9 cellular contexts compared by ENCODE assay signal in the genomic region with DNA sequence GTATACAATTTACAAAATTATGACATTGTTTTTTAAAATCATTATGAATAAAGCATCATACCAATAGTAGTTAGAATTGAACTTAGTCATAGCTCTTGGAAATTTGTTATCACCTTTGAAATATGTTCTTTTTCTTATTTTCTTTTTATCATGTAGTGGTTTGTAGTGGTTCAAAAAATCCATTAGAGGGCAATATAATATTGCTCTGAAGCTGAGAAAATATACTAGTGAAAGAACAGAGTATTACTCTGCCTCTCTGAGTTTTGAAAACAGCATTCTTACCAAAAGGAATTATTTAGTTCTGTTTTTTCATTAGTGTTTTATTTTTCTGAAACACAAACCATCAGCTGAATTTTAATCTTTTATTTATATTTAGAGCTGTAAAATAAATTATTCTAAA.
DNase-seq lines count a peak whose midpoint lies in the region; ATAC-seq and TF ChIP-seq lines count a peak whose summit lies in the region.
"Had no signal": no experiment of that assay in that cellular context is flagged by ENCODE, and none has a peak within 500 bp of the region (broad histone marks: within the 10 kb centered on the region; RNA-seq: fewer than 3 reads in every experiment).

No MANE protein-coding gene starts in this region.

- no peaks in the 10 kb centered on the region for H3K36me3 ChIP-seq in ascending aorta

- DNase-seq in GM10266 (ENCODE audit: extremely low spot score) = no peak
- peak; percentile 5 for DNase-seq in LHCN-M2 (ENCODE audit: low read depth)
- no peak for DNase-seq in ascending aorta (ENCODE audit: low spot score in 2 of 2)
- peak; percentile 2 for DNase-seq in myocyte (ENCODE audit: low read depth)
- no peak for DNase-seq in NCI-H345 treated with DMSO at 0.1 percent for 48 hours (lab: John Stamatoyannopoulos, UW; ENCODE audit: unreplicated experiment)
- DNase-seq: activated CD4-positive, CD25-positive, alpha-beta regulatory T cell had no signal

- intact Hi-C loops in ascending aorta (cut with DNase I) = no loop called here

- peak; percentile 25 for TF ChIP-seq CTCF in GM10266 (IDR thresholded peaks at IDR 0.05; ENCODE audit: control insufficient read depth, insufficient read depth, low read depth, missing control alignments)
- peak; percentile 10 to 59 (median 11) for TF ChIP-seq CTCF in ascending aorta (IDR thresholded peaks at IDR 0.05)

- H3K27me3 ChIP-seq in ascending aorta = no peaks in the 10 kb centered on the region

- no peaks in the 10 kb centered on the region for H3K9me3 ChIP-seq in ascending aorta

- no peak overlapping the region for H3K4me3 ChIP-seq in ascending aorta

- no peak overlapping the region for H3K27ac ChIP-seq in ascending aorta

- no peak for ATAC-seq in GM21360 (IDR thresholded peaks at IDR 0.05; ENCODE audit: unreplicated experiment)
- ATAC-seq in GM18909 (IDR thresholded peaks at IDR 0.05; ENCODE audit: poor library complexity, unreplicated experiment) = no peak
- no peak for ATAC-seq in GM21576 (IDR thresholded peaks at IDR 0.05; ENCODE audit: unreplicated experiment)

- no peaks in the 10 kb centered on the region for H3K4me1 ChIP-seq in ascending aorta

Comparison
In these comparisons a context has a peak if more than half of its experiments do, and no peak if none do; other contexts are left out.
1. DNase-seq: peak in LHCN-M2 (single experiment) and myocyte (single experiment); none in GM10266 (single experiment), ascending aorta (0 of 2) and NCI-H345 treated with DMSO at 0.1 percent for 48 hours (single experiment).